8 cellular contexts compared by ENCODE assay signal in the genomic region with DNA sequence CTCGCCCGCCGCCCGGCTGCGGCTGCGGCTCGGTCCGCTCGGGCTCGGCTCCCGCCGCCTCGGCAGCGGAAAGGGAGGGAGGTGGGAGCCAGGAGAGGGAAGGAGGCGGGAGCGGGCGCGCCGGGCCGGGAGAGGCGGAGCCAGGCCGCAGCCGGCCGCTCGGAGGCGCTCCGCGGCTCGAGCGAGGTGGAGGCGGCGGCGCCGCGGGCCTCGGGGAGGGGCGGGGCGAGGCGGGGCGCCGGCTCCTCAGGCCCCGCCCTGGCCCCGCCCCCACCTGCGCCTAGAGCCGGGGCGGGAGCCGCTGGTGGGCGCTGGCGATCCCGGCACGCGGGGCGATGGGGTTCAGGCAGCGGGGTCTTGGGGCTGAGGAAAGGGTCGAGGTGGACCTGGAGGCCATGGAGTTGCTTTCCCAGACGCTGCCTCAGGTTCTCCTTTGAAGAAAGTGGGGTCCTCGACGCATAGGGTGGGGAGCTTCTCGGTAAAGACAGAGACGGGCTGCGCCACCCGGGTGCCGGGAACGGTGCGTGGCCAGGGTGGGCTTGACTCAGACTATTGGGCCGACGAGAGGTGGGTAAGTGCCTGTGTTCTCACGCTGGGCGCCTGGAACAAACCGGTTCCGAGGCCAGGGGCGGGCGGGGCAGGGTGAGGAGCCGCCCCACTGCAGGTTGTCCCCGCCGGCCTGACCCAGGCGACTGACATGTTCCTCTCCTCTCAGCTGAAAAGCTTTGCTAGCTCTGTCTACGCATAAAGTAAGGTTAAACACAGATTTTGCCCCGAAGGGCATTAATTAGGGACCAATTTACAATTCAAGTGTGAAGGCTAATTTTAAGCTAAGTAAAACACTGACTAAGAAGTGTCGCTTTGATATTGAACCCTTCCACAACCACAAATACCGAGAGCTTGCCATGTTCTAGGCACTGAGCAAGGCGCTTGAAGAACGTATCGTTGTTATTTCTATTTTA. TPM values are rescaled to one million over a fixed set of nuclear protein-coding genes. Genes with fewer than 3 reads are reported as not detected.
DNase-seq lines count a peak whose midpoint lies in the region; ATAC-seq, FAIRE-seq and TF ChIP-seq lines count a peak whose summit lies in the region.

A gene (minus strand): TSS at position 75 of the 962 bp plus-strand sequence. CDS start 218 bp downstream, outside the sequence.

- POLR2A ChIA-PET in naive thymus-derived CD4-positive, alpha-beta T cell (lab: Charles Lee), result no interaction called here

- H3K4me3 Mint-ChIP-seq in Calu3 (ENCODE audit: low read depth, unreplicated experiment), result peak within 1 kb of the TSS; percentile 89
- peak within 1 kb of the TSS; percentile 77 to 91 (median 83) for H3K4me3 Mint-ChIP-seq in naive thymus-derived CD4-positive, alpha-beta T cell

- H2AFZ ChIP-seq in fibroblast of lung (ENCODE audit: low read length), result peak within 1 kb of the TSS; percentile 78

- CTCF ChIA-PET in Calu3 (lab: Charles Lee), result interaction anchor here (0.6 to 1.4 kb wide), 7 partner anchors 10 to 171 kb away, joined by 3 to 6 read pairs (median 4); no protein-coding TSS in a partner anchor
- CTCF ChIA-PET in naive thymus-derived CD4-positive, alpha-beta T cell (lab: Charles Lee), result interaction anchor here (0.6 to 1.2 kb wide), 3 partner anchors 10 to 31 kb away, joined by 3 to 5 read pairs (median 3); no protein-coding TSS in a partner anchor

- H3K27ac ChIP-seq in HUES6 (ENCODE audit: low read depth, low read length) (no peak within 1 kb of the TSS), fibroblast of lung (ENCODE audit: insufficient read depth, low read length) (peak within 1 kb of the TSS; percentile 8)
- H3K27ac ChIP-seq in naive thymus-derived CD4-positive, alpha-beta T cell (ENCODE audit: low read depth, low read length), result peak within 1 kb of the TSS; percentile 45

- H3K27ac Mint-ChIP-seq in Calu3 (ENCODE audit: unreplicated experiment), result peak within 1 kb of the TSS; percentile 56
- H3K27ac Mint-ChIP-seq in naive thymus-derived CD4-positive, alpha-beta T cell, result peak within 1 kb of the TSS in 5 of 9 donors; percentile 36 to 81 (median 47)

- H3K36me3 Mint-ChIP-seq in Calu3 (ENCODE audit: insufficient read depth, unreplicated experiment), result peaks cover 35% of the 10 kb centered on the region
- H3K36me3 Mint-ChIP-seq in naive thymus-derived CD4-positive, alpha-beta T cell, result peaks cover 0 to 1% (median 0%) of the 10 kb centered on the region in 5 donors

- ATAC-seq in GM21381 (IDR thresholded peaks at IDR 0.05; ENCODE audit: unreplicated experiment), result peak; percentile 83
- ATAC-seq in naive thymus-derived CD4-positive, alpha-beta T cell, result peak; percentile 98

- H3K4me3 ChIP-seq in HUES6 (ENCODE audit: low read depth, low read length) (peak within 1 kb of the TSS; percentile 94), fibroblast of lung (replicated peaks in 1 of 4; ENCODE audit: control extremely low read depth in 1 of 4, insufficient read depth in 1 of 4, low read depth in 3 of 4, low read length in 4 of 4) (peak within 1 kb of the TSS; percentile 53 to 66 (median 62))
- H3K4me3 ChIP-seq in naive thymus-derived CD4-positive, alpha-beta T cell (ENCODE audit: low read length), result peak within 1 kb of the TSS; percentile 69

- intact Hi-C loops in Calu3 (cut with micrococcal nuclease; ENCODE audit: unreplicated experiment), result loop anchor here (10.0 kb wide), 1 partner anchor 82 kb away; no protein-coding TSS in a partner anchor
- intact Hi-C loops in naive thymus-derived CD4-positive, alpha-beta T cell (cut with micrococcal nuclease), result loop anchor here (1.0 to 5.0 kb wide), 9 partner anchors 32 to 330 kb away; a partner anchor contains a TSS

- H4K20me1 ChIP-seq in fibroblast of lung (ENCODE audit: control insufficient read depth, extremely low read depth, insufficient read depth, low read length), result no peaks in the 10 kb centered on the region

- peaks cover 26% of the 10 kb centered on the region for H3K4me1 Mint-ChIP-seq in Calu3 (ENCODE audit: low read depth, unreplicated experiment)
- H3K4me1 Mint-ChIP-seq in naive thymus-derived CD4-positive, alpha-beta T cell, result peaks cover 6 to 16% (median 12%) of the 10 kb centered on the region in 7 donors

- peaks cover 13% of the 10 kb centered on the region for H3K4me1 ChIP-seq in HUES6 (ENCODE audit: control insufficient read depth, insufficient read depth, low read length)
- no peaks in the 10 kb centered on the region for H3K4me1 ChIP-seq in fibroblast of lung (ENCODE audit: control insufficient read depth, extremely low read depth, insufficient read depth, low read length)
- H3K4me1 ChIP-seq in naive thymus-derived CD4-positive, alpha-beta T cell (ENCODE audit: control insufficient read depth in 2 of 2, insufficient read depth in 2 of 2, low read length in 2 of 2), result peaks cover 5 to 10% of the 10 kb centered on the region in 2 donors

- no peaks in the 10 kb centered on the region for H3K9me3 Mint-ChIP-seq in Calu3 (ENCODE audit: low read depth, unreplicated experiment)
- H3K9me3 Mint-ChIP-seq in naive thymus-derived CD4-positive, alpha-beta T cell, result peaks cover 0 to 3% (median 0%) of the 10 kb centered on the region in 11 donors

- no peaks in the 10 kb centered on the region for H3K27me3 Mint-ChIP-seq in Calu3 (ENCODE audit: unreplicated experiment)
- peaks cover 0 to 57% (median 7%) of the 10 kb centered on the region in 5 donors for H3K27me3 Mint-ChIP-seq in naive thymus-derived CD4-positive, alpha-beta T cell

- peak within 1 kb of the TSS; percentile 94 for H3K4me2 ChIP-seq in fibroblast of lung (ENCODE audit: extremely low read depth, insufficient read depth, low read length)

- no peak for FAIRE-seq in RCC 7860 (lab: Jason Lieb, UNC)

- no peaks in the 10 kb centered on the region for H3K79me2 ChIP-seq in fibroblast of lung (ENCODE audit: control insufficient read depth, insufficient read depth, low read length)

- H3K9ac ChIP-seq in HUES6 (ENCODE audit: low read length), result peak within 1 kb of the TSS; percentile 78
- peak within 1 kb of the TSS; percentile 59 for H3K9ac ChIP-seq in fibroblast of lung (ENCODE audit: insufficient read depth, low read length)

- peaks cover 14% of the 10 kb centered on the region; the same call in 1 of the 2 replicates for H3K27me3 ChIP-seq in HUES6 (ENCODE audit: control insufficient read depth, insufficient read depth, low read length)
- H3K27me3 ChIP-seq in fibroblast of lung (ENCODE audit: control insufficient read depth, insufficient read depth, low read length), result no peaks in the 10 kb centered on the region
- H3K27me3 ChIP-seq in naive thymus-derived CD4-positive, alpha-beta T cell (ENCODE audit: control insufficient read depth in 2 of 2, insufficient read depth in 2 of 2, low read length in 2 of 2), result no peaks in the 10 kb centered on the region

- H3K36me3 ChIP-seq in HUES6 (ENCODE audit: control insufficient read depth, insufficient read depth, low read length), result no peaks in the 10 kb centered on the region
- H3K36me3 ChIP-seq in fibroblast of lung (ENCODE audit: control insufficient read depth, insufficient read depth, low read length), result no peaks in the 10 kb centered on the region
- H3K36me3 ChIP-seq in naive thymus-derived CD4-positive, alpha-beta T cell (ENCODE audit: control insufficient read depth in 2 of 3, insufficient read depth in 3 of 3, low read length in 3 of 3), result no peaks in the 10 kb centered on the region

- TF ChIP-seq CTCF in Calu3 (IDR thresholded peaks at IDR 0.05; ENCODE audit: unreplicated experiment) (no peak), fibroblast of lung (conservative IDR thresholded peaks at IDR 0.05 in 1 of 2, IDR thresholded peaks at IDR 0.05 in 1 of 2; ENCODE audit: low read depth in 1 of 2, low read length in 2 of 2) (no peak)

- DNase-seq in Calu3 (peak; percentile 95), RCC 7860 (ENCODE audit: low spot score) (peak; percentile 66), fibroblast of lung (ENCODE audit: low read depth in 2 of 2) (peak; percentile 78 to 79)
- DNase-seq in activated T-helper 1 cell treated with anti-CD3 and anti-CD28 coated beads, Interleukin-2, amount 50 U/mL, for 16 hours (ENCODE audit: low read depth in 1 of 2, low spot score in 1 of 2), result peak; percentile 49 to 71
- peak; percentile 56 to 85 (median 72) for DNase-seq in naive thymus-derived CD4-positive, alpha-beta T cell
- peak; percentile 48 to 58 for DNase-seq in stimulated activated CD8-positive, alpha-beta memory T cell treated with anti-CD3 and anti-CD28 coated beads, Interleukin-7, amount 100 ng/mL, for 48 hours (ENCODE audit: extremely low read depth in 1 of 2, low read depth in 1 of 2)

- H3K9me3 ChIP-seq in HUES6 (ENCODE audit: control insufficient read depth, insufficient read depth, low read depth, low read length), result no peaks in the 10 kb centered on the region
- H3K9me3 ChIP-seq in fibroblast of lung (ENCODE audit: control insufficient read depth, insufficient read depth, low read depth, low read length), result no peaks in the 10 kb centered on the region
- H3K9me3 ChIP-seq in naive thymus-derived CD4-positive, alpha-beta T cell (ENCODE audit: control insufficient read depth in 2 of 3, low read length in 3 of 3), result no peaks in the 10 kb centered on the region

- BruUV-seq in Calu3 (replicated peaks; lab: Mats Ljungman, UMichigan), result no TSS peak

RNA-seq across cellular contexts. Expression of the gene that starts here (rescaled TPM):
- total RNA-seq in Calu3 (2022) (79.6 and 110 TPM in 2 replicates), fibroblast of lung (6.9 and 10.2 TPM in 2 replicates)
- 6.9 and 12.8 TPM in 2 replicates for polyA plus RNA-seq in fibroblast of lung
- 5.4 and 10.5 TPM in 2 replicates for polyA plus RNA-seq in fibroblast of lung (2012)
- polyA minus RNA-seq in fibroblast of lung (ENCODE audit: low replicate concordance), result 10.2 and 18.7 TPM in 2 replicates
- total RNA-seq in naive thymus-derived CD4-positive, alpha-beta T cell, result 1 to 10 TPM; 1.5 to 2.5 (median 1.8) TPM
- polyA plus RNA-seq in naive thymus-derived CD4-positive, alpha-beta T cell, result under 1 TPM; 0.07 to 0.12 TPM

Comparison
In these comparisons a context has a peak if more than half of its experiments do, and no peak if none do; other contexts are left out.
1. RNA of the gene that starts here (polyA plus RNA-seq): 5.4 to 12.8 TPM in fibroblast of lung; 0.07 to 0.12 TPM in naive thymus-derived CD4-positive, alpha-beta T cell; every median in the first group is over 4 times any median in the second.
2. Peak in every context shown above with its lines, with median percentiles within 50 percentile points of each other: DNase-seq and H3K4me3 ChIP-seq.